ENCODE assay signal across 29 cellular contexts in genomic region chr22:26746311-26746710, GRCh38.
DNase-seq lines count a peak whose midpoint lies in the region; ATAC-seq, FAIRE-seq and TF ChIP-seq lines count a peak whose summit lies in the region.
"Had no signal": no experiment of that assay in that cellular context is flagged by ENCODE, and none has a peak within 500 bp of the region (broad histone marks: within the 10 kb centered on the region; RNA-seq: fewer than 3 reads in every experiment).

No MANE protein-coding gene starts in this region.

- no peak overlapping the region for H3K4me3 ChIP-seq in HepG2 (replicated peaks in 1 of 3; ENCODE audit: insufficient read depth in 1 of 3, low read depth in 2 of 3, low read length in 3 of 3)
- no peak overlapping the region for H3K4me3 ChIP-seq in right lobe of liver
- no peak overlapping the region for H3K4me3 ChIP-seq in HEK293 (ENCODE audit: low read depth, low read length)
- H3K4me3 ChIP-seq in mesenchymal stem cell (ENCODE audit: insufficient read depth in 1 of 2, low read depth in 1 of 2, low read length in 2 of 2) = no peak overlapping the region
- H3K4me3 ChIP-seq in neural progenitor cell = no peak overlapping the region
- H3K4me3 ChIP-seq in Caco-2 (ENCODE audit: low read depth, low read length) = no peak overlapping the region
- H3K4me3 ChIP-seq: BLaER1, GM12878 had no signal

- H3K27ac ChIP-seq in HepG2 (ENCODE audit: extremely low read length, insufficient read depth, low read length) (no peak overlapping the region), right lobe of liver (no peak overlapping the region), HEK293 (ENCODE audit: extremely low read depth, low read depth, low read length) (no peak overlapping the region), mesenchymal stem cell (ENCODE audit: low read length, poor library complexity, severe bottlenecking) (no peak overlapping the region), neural progenitor cell (no peak overlapping the region)
- H3K27ac ChIP-seq: 22Rv1, BLaER1 had no signal

- no peak overlapping the region for H2BK12ac ChIP-seq in mesenchymal stem cell (ENCODE audit: low read length in 2 of 2)

- H2AFZ ChIP-seq in HepG2 (ENCODE audit: low read length) = no peak overlapping the region
- H2AFZ ChIP-seq in mesenchymal stem cell (ENCODE audit: low read depth, low read length) = no peak overlapping the region
- no peak overlapping the region for H2AFZ ChIP-seq in neural progenitor cell (replicated peaks)

- no TSS peak for BruUV-seq in HepG2 (replicated peaks; lab: Mats Ljungman, UMichigan)
- no TSS peak for BruUV-seq in Caco-2 (replicated peaks; lab: Mats Ljungman, UMichigan)

- H3F3A ChIP-seq in neural progenitor cell (ENCODE audit: low read depth) = peaks cover 23% of the 10 kb centered on the region

- peaks cover 58% of the 10 kb centered on the region for H3K4me1 Mint-ChIP-seq in neural progenitor cell
- no peaks in the 10 kb centered on the region for H3K4me1 Mint-ChIP-seq in Caco-2 (ENCODE audit: low read depth, unreplicated experiment)

- no peak overlapping the region for H2BK5ac ChIP-seq in mesenchymal stem cell (ENCODE audit: low read depth, low read length, poor library complexity, severe bottlenecking)

- H3K4me3 Mint-ChIP-seq in neural progenitor cell (no peak overlapping the region), Caco-2 (ENCODE audit: unreplicated experiment) (no peak overlapping the region)
- H3K4me3 Mint-ChIP-seq: CD14-positive monocyte; CD4-positive, alpha-beta memory T cell; CD4-positive, CD25-positive, alpha-beta regulatory T cell; CD8-positive, alpha-beta memory T cell had no signal

- no peak overlapping the region for H3K23ac ChIP-seq in mesenchymal stem cell (ENCODE audit: low read length in 2 of 2)

- peaks cover 23% of the 10 kb centered on the region; the same call in 1 of the 2 replicates for H3K4me1 ChIP-seq in HepG2 (ENCODE audit: insufficient read depth, low read length)
- no peaks in the 10 kb centered on the region for H3K4me1 ChIP-seq in right lobe of liver
- no peaks in the 10 kb centered on the region for H3K4me1 ChIP-seq in HEK293 (ENCODE audit: control insufficient read depth, insufficient read depth, low read length)
- H3K4me1 ChIP-seq in mesenchymal stem cell (ENCODE audit: control insufficient read depth, insufficient read depth, low read depth, low read length) = peaks cover 4% of the 10 kb centered on the region
- H3K4me1 ChIP-seq in neural progenitor cell = peaks cover 29% of the 10 kb centered on the region
- no peaks in the 10 kb centered on the region for H3K4me1 ChIP-seq in Caco-2
- H3K4me1 ChIP-seq: BE2C had no signal

- DNase-seq in HepG2 (ENCODE audit: low spot score) (no peak), right lobe of liver (no peak), mesenchymal stem cell (no peak), neural progenitor cell (ENCODE audit: low spot score) (no peak), Caco-2 (no peak), activated gamma-delta T cell treated with Interleukin-2 at 50 U/mL for 16 hours (no peak)
- DNase-seq: ACHN; BE2C; C1 segment of cervical spinal cord; CD4-positive, alpha-beta memory T cell; CD4-positive, CD25-positive, alpha-beta regulatory T cell; CD8-positive, alpha-beta memory T cell; COR-L47; DMS 273 treated with DMSO at 0.1 percent for 48 hours; DMS153; DMS53; DMS79; DND-41; EL; GDM1 had no signal

- ATAC-seq in HepG2 (no peak), right lobe of liver (no peak), GM18520 (IDR thresholded peaks at IDR 0.05; ENCODE audit: unreplicated experiment) (no peak)
- ATAC-seq: GM12878 had no signal

- H3K79me1 ChIP-seq in mesenchymal stem cell (replicated peaks; ENCODE audit: low read length, poor library complexity, severe bottlenecking) = peaks cover 2% of the 10 kb centered on the region

- TF ChIP-seq CTCF in HepG2 (CRISPR knock-in tag; IDR thresholded peaks at IDR 0.05) = no peak
- no peak for TF ChIP-seq CTCF in right lobe of liver (IDR thresholded peaks at IDR 0.05)
- no peak for TF ChIP-seq CTCF in HEK293 (tag by site-specific recombination; IDR thresholded peaks at IDR 0.05)
- no peak for TF ChIP-seq CTCF in neural progenitor cell (IDR thresholded peaks at IDR 0.05)
- TF ChIP-seq CTCF in Caco-2 (IDR thresholded peaks at IDR 0.05; ENCODE audit: insufficient read depth in 1 of 2, low read depth in 1 of 2, low read length in 1 of 2, severe bottlenecking in 1 of 2, unreplicated experiment in 1 of 2) = no peak

- H4K91ac ChIP-seq in mesenchymal stem cell (ENCODE audit: low read length) = no peak overlapping the region

- 11% methylated on average over 1 of the region's 1 CpG for WGBS in HepG2 (ENCODE audit: low lambda C conversion rate)
- 80% methylated on average over 1 of the region's 1 CpG for whole genome bisulfite sequencing in right lobe of liver (ENCODE audit: insufficient coverage, low coverage, low lambda C conversion rate, missing lambda C conversion rate)
- WGBS in mesenchymal stem cell = 100% methylated on average over 1 of the region's 1 CpG

- H2AK5ac ChIP-seq in mesenchymal stem cell (ENCODE audit: low read length, severe bottlenecking) = peak overlapping the region; percentile 54

- H3K9me3 Mint-ChIP-seq in neural progenitor cell (no peaks in the 10 kb centered on the region), Caco-2 (ENCODE audit: unreplicated experiment) (no peaks in the 10 kb centered on the region)
- H3K9me3 Mint-ChIP-seq: CD8-positive, alpha-beta memory T cell had no signal

- intact Hi-C loops in HepG2 (cut with micrococcal nuclease; ENCODE audit: unreplicated experiment) = no loop called here
- intact Hi-C loops in right lobe of liver (cut with DNase I) = no loop called here
- intact Hi-C loops in Caco-2 (cut with micrococcal nuclease; ENCODE audit: unreplicated experiment) = no loop called here

- H3K9me3 ChIP-seq in HepG2 (ENCODE audit: low read length) (no peaks in the 10 kb centered on the region), right lobe of liver (no peaks in the 10 kb centered on the region), HEK293 (ENCODE audit: control insufficient read depth, insufficient read depth, low read depth, low read length) (no peaks in the 10 kb centered on the region), mesenchymal stem cell (ENCODE audit: control insufficient read depth, low read length) (no peaks in the 10 kb centered on the region), neural progenitor cell (ENCODE audit: low read depth) (no peaks in the 10 kb centered on the region), Caco-2 (no peaks in the 10 kb centered on the region)
- H3K9me3 ChIP-seq: BE2C had no signal

- H3K9ac ChIP-seq in HepG2 (ENCODE audit: insufficient read depth, low read depth, low read length) (no peak overlapping the region), mesenchymal stem cell (ENCODE audit: low read length) (no peak overlapping the region), neural progenitor cell (no peak overlapping the region)
- H3K9ac ChIP-seq: BLaER1 had no signal

- H3K4me2 ChIP-seq in HepG2 (ENCODE audit: low read depth, low read length) (no peak overlapping the region), mesenchymal stem cell (ENCODE audit: low read length, poor library complexity, severe bottlenecking) (no peak overlapping the region), neural progenitor cell (no peak overlapping the region)
- H3K4me2 ChIP-seq: BLaER1 had no signal

- no peak for TF ChIP-seq EP300 in HepG2 (IDR thresholded peaks at IDR 0.05; ENCODE audit: low read depth in 2 of 2, low read length in 2 of 2)
- TF ChIP-seq EP300 in HepG2 (CRISPR knock-in tag; IDR thresholded peaks at IDR 0.05; ENCODE audit: borderline replicate concordance) = no peak

- H2BK15ac ChIP-seq in mesenchymal stem cell (ENCODE audit: low read depth, poor library complexity, severe bottlenecking) = no peak overlapping the region

- no peaks in the 10 kb centered on the region for H4K20me1 ChIP-seq in HepG2 (ENCODE audit: insufficient read depth, low read length)
- peaks cover 6% of the 10 kb centered on the region for H4K20me1 ChIP-seq in neural progenitor cell (ENCODE audit: low read depth)

- H3K36me3 Mint-ChIP-seq in neural progenitor cell (no peaks in the 10 kb centered on the region), Caco-2 (ENCODE audit: insufficient read depth, unreplicated experiment) (no peaks in the 10 kb centered on the region)

- H2BK120ac ChIP-seq in mesenchymal stem cell (ENCODE audit: low read depth, low read length) = no peak overlapping the region

- H3K27me3 ChIP-seq in HepG2 (ENCODE audit: control insufficient read depth in 1 of 2, insufficient read depth in 2 of 2, low read length in 2 of 2) (peaks cover 0 to 6% of the 10 kb centered on the region in 2 experiments; a peak in 2 of 5 replicates), right lobe of liver (no peaks in the 10 kb centered on the region), mesenchymal stem cell (ENCODE audit: control insufficient read depth in 1 of 2, insufficient read depth in 1 of 2, low read length in 2 of 2) (no peaks in the 10 kb centered on the region), neural progenitor cell (no peaks in the 10 kb centered on the region), Caco-2 (replicated peaks; ENCODE audit: control insufficient read depth, insufficient read depth, low read length) (no peaks in the 10 kb centered on the region)
- H3K27me3 ChIP-seq: BE2C, BLaER1 had no signal

- FAIRE-seq in HepG2 (lab: Jason Lieb, UNC) = no peak
- FAIRE-seq: GM12878, GM12892, GM18507, GM19239 had no signal

- no peaks in the 10 kb centered on the region for H3K36me3 ChIP-seq in HepG2 (replicated peaks in 1 of 2; ENCODE audit: control insufficient read depth in 1 of 2, insufficient read depth in 2 of 2, low read length in 2 of 2)
- H3K36me3 ChIP-seq in right lobe of liver = no peaks in the 10 kb centered on the region
- no peaks in the 10 kb centered on the region for H3K36me3 ChIP-seq in HEK293 (ENCODE audit: control insufficient read depth in 2 of 2, insufficient read depth in 1 of 2, low read length in 2 of 2)
- peaks cover 0 to 4% of the 10 kb centered on the region in 2 experiments for H3K36me3 ChIP-seq in mesenchymal stem cell (ENCODE audit: control insufficient read depth in 1 of 2, insufficient read depth in 2 of 2, low read depth in 1 of 2, low read length in 2 of 2)
- H3K36me3 ChIP-seq in neural progenitor cell = no peaks in the 10 kb centered on the region
- H3K36me3 ChIP-seq in Caco-2 (ENCODE audit: control insufficient read depth, insufficient read depth, low read length) = no peaks in the 10 kb centered on the region
- H3K36me3 ChIP-seq: BE2C had no signal

- H4K8ac ChIP-seq in mesenchymal stem cell (ENCODE audit: low read length) = no peak overlapping the region

- no peak overlapping the region for H3K14ac ChIP-seq in mesenchymal stem cell (ENCODE audit: low read length in 2 of 2)

- in situ Hi-C loops in HepG2 (cut with HindIII; ENCODE audit: extremely low pct_ligation_motif_present, low pct_unique_long_range_greater_than_20kb) = no loop called here

- no peak for TF ChIP-seq RAD21 in HepG2 (CRISPR knock-in tag; IDR thresholded peaks at IDR 0.05)

- H3K27ac Mint-ChIP-seq in neural progenitor cell = peak overlapping the region; percentile 32
- no peak overlapping the region for H3K27ac Mint-ChIP-seq in Caco-2 (ENCODE audit: unreplicated experiment)
- H3K27ac Mint-ChIP-seq: CD14-positive monocyte had no signal

- CTCF ChIA-PET in HepG2 (lab: Yijun Ruan, JAX; ENCODE audit: low intra/inter-chr PET ratio, low total read pairs) = no interaction called here
- CTCF ChIA-PET in HEK293 (lab: Yijun Ruan, JAX) = interaction anchor here (0.6 kb wide), 2 partner anchors 11 to 408 kb away, joined by 3 to 5 read pairs; no protein-coding TSS in a partner anchor
- CTCF ChIA-PET in Caco-2 (lab: Charles Lee) = no interaction called here

- H3K4ac ChIP-seq in mesenchymal stem cell (ENCODE audit: low read depth in 1 of 2, low read length in 2 of 2) = no peak overlapping the region

- POLR2A ChIA-PET in HepG2 (lab: Yijun Ruan, JAX) (no interaction called here), HEK293 (lab: Yijun Ruan, JAX) (no interaction called here), Caco-2 (lab: Charles Lee) (no interaction called here)

- H3K79me2 ChIP-seq in HepG2 (ENCODE audit: insufficient read depth, low read length) (no peaks in the 10 kb centered on the region), neural progenitor cell (ENCODE audit: low read depth) (no peaks in the 10 kb centered on the region)

- no peak overlapping the region for H3K18ac ChIP-seq in mesenchymal stem cell (ENCODE audit: low read depth in 1 of 2, low read length in 2 of 2)

- TF ChIP-seq POLR2A in HepG2 (IDR thresholded peaks at IDR 0.05; ENCODE audit: insufficient read depth in 1 of 2, low read depth in 2 of 2, low read length in 2 of 2) (no peak), right lobe of liver (IDR thresholded peaks at IDR 0.05) (no peak)

- H3K27me3 Mint-ChIP-seq in neural progenitor cell (ENCODE audit: insufficient read depth, low read depth) (peaks cover 2% of the 10 kb centered on the region), Caco-2 (ENCODE audit: insufficient read depth, unreplicated experiment) (peaks cover 7% of the 10 kb centered on the region)
- H3K27me3 Mint-ChIP-seq: CD4-positive, alpha-beta memory T cell; CD4-positive, CD25-positive, alpha-beta regulatory T cell; CD8-positive, alpha-beta memory T cell had no signal

Comparison
In these comparisons a context has a peak if more than half of its experiments do, and no peak if none do; other contexts are left out.
1. Of the 63 proteins assayed by ChIP-seq in both HepG2 and HEK293: peak only in HepG2: none; only in HEK293: ZNF513 and ZNF768; in both: none; in neither: 61.